Comparison of ENCODE assay signal across 8 cellular contexts in genomic region chr17:44688675-44689491, GRCh38. TPM values are rescaled to one million over a fixed set of nuclear protein-coding genes. Genes with fewer than 3 reads are reported as not detected.
DNase-seq lines count a peak whose midpoint lies in the region; ATAC-seq and TF ChIP-seq lines count a peak whose summit lies in the region.

No MANE protein-coding gene starts in this region.

- TF ChIP-seq CTCF in AG10803 (conservative IDR thresholded peaks at IDR 0.05; ENCODE audit: low read length) (no peak), GM20000 (IDR thresholded peaks at IDR 0.05; ENCODE audit: extremely low read depth, missing control alignments) (no peak), epithelial cell of proximal tubule (conservative IDR thresholded peaks at IDR 0.05; ENCODE audit: low read depth, low read length) (no peak)

- DNase-seq in AG10803 (ENCODE audit: low read depth) (no peak), GM20000 (ENCODE audit: low spot score) (peak; percentile 19), SK-N-MC (ENCODE audit: low read depth, low spot score) (no peak), epithelial cell of proximal tubule (ENCODE audit: low read depth) (no peak), CD1c-positive myeloid dendritic cell (ENCODE audit: extremely low spot score) (no peak)

- peak overlapping the region; percentile 16; the same call in 1 of the 2 replicates for H3K27ac ChIP-seq in SK-N-MC

- peak overlapping the region; percentile 97 for H2AFZ ChIP-seq in neuron (ENCODE audit: low read depth, low read length)

- peak overlapping the region; percentile 100 for H3K4me3 ChIP-seq in AG10803 (ENCODE audit: low read length)
- peak overlapping the region; percentile 97 for H3K4me3 ChIP-seq in SK-N-MC
- peak overlapping the region; percentile 94 for H3K4me3 ChIP-seq in epithelial cell of proximal tubule (ENCODE audit: low read depth, low read length)
- peak overlapping the region; percentile 97 for H3K4me3 ChIP-seq in neuron (ENCODE audit: low read length)

- H3K9ac ChIP-seq in SK-N-MC (ENCODE audit: insufficient read length), result peak overlapping the region; percentile 79

- no peaks in the 10 kb centered on the region for H3K9me3 ChIP-seq in SK-N-MC (ENCODE audit: low read depth, low read length)
- no peaks in the 10 kb centered on the region for H3K9me3 ChIP-seq in neuron (ENCODE audit: low read length)

- H3K4me1 ChIP-seq in neuron (ENCODE audit: insufficient read depth, low read length), result peaks cover 11% of the 10 kb centered on the region

- H3K36me3 ChIP-seq in SK-N-MC (ENCODE audit: insufficient read depth, low read length) (peaks cover 9% of the 10 kb centered on the region), neuron (ENCODE audit: insufficient read depth, low read length) (peaks cover 7% of the 10 kb centered on the region)

- ATAC-seq in HG02970 (IDR thresholded peaks at IDR 0.05; ENCODE audit: low FRiP score, unreplicated experiment), result no peak
- ATAC-seq in HG02623 (IDR thresholded peaks at IDR 0.05; ENCODE audit: unreplicated experiment), result no peak

- H3K27me3 ChIP-seq in neuron (ENCODE audit: insufficient read depth, low read length), result no peaks in the 10 kb centered on the region

RNA-seq across cellular contexts. Expression of gene CCDC43, which starts 0.7 kb away (rescaled TPM):
- 26.3 and 37.4 TPM in 2 replicates for total RNA-seq in epithelial cell of proximal tubule

RNA-seq across cellular contexts. Expression of gene DBF4B, which starts 19.6 kb away (rescaled TPM):
- total RNA-seq in epithelial cell of proximal tubule, result 12.2 and 16.1 TPM in 2 replicates

RNA-seq across cellular contexts. Expression of gene MEIOC, which starts 32.6 kb away (rescaled TPM):
- 7.1 and 9.8 TPM in 2 replicates for total RNA-seq in epithelial cell of proximal tubule
